Comparison of ENCODE assay signal across 8 cellular contexts in the genomic region with DNA sequence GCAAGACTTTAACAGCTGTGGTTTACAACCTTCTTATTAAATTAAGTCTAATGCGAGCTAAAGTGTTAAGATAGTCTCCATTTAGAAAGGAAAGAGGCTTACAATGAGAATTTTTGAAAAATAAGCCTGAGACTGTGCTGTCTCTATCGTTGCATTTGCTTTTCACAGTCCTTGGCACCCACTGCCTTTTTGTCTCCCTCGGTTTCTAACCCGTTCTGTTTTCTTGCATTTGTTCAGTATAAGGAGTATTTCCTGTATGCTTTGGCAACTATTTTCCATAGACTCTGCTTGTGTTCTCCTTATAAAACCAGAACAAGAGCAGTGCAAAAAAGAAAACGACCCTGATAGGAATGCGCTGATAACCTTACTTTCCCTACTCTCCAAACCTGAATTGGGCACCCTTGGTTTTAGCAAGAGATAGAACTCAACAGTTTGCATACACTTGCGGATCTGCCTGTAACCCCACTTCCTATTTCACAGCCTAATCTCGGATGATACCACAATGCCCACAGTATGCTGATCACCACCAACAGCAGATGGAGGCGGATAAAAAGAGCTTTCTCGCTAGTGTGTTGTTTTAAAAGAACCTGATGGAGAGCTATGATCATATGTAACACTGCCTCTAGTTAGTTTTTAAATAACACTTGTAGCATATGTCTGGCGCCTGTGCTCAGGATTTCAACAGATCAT. TPM values are rescaled to one million over a fixed set of nuclear protein-coding genes. Genes with fewer than 3 reads are reported as not detected.
DNase-seq lines count a peak whose midpoint lies in the region; ATAC-seq and TF ChIP-seq lines count a peak whose summit lies in the region.

No MANE protein-coding gene starts in this region.

- no peaks in the 10 kb centered on the region for H3K9me3 Mint-ChIP-seq in activated T-cell treated with anti-CD3 and anti-CD28 coated beads, Interleukin-2, amount 50 U/mL, for 24 hours

- H3K27me3 ChIP-seq in AG04450 (ENCODE audit: control insufficient read depth, insufficient read depth, low read length), result no peaks in the 10 kb centered on the region

- peaks cover 1% of the 10 kb centered on the region for H3K36me3 Mint-ChIP-seq in activated T-cell treated with anti-CD3 and anti-CD28 coated beads, Interleukin-2, amount 50 U/mL, for 24 hours (ENCODE audit: low read depth)

- peak overlapping the region; percentile 18 for H3K27ac Mint-ChIP-seq in activated T-cell treated with anti-CD3 and anti-CD28 coated beads, Interleukin-2, amount 50 U/mL, for 24 hours

- H3K9me3 ChIP-seq in AG04450 (ENCODE audit: control insufficient read depth, insufficient read depth, low read length), result peaks cover 3% of the 10 kb centered on the region; the same call in 1 of the 2 replicates

- 0 out of 2 replicates have a peak, but pooled peaks have one; percentile 2 for TF ChIP-seq CTCF in AG04450 (IDR thresholded peaks at IDR 0.05; ENCODE audit: low read depth, low read length)

- in situ Hi-C loops in KBM-7 (cut with MboI; ENCODE audit: low pct_unique_long_range_greater_than_20kb, low sequenced_read_pairs), result no loop called here

- POLR2A ChIA-PET in AG04450 (lab: Yijun Ruan, JAX), result interaction anchor here (0.6 to 1.6 kb wide), 5 partner anchors 15 to 68 kb away, joined by 3 to 7 read pairs (median 3); no protein-coding TSS in a partner anchor

- peak overlapping the region; percentile 85 for H3K4me3 Mint-ChIP-seq in activated T-cell treated with anti-CD3 and anti-CD28 coated beads, Interleukin-2, amount 50 U/mL, for 24 hours

- peak; percentile 36 for ATAC-seq in GM18511 (IDR thresholded peaks at IDR 0.05; ENCODE audit: unreplicated experiment)

- H3K4me1 Mint-ChIP-seq in activated T-cell treated with anti-CD3 and anti-CD28 coated beads, Interleukin-2, amount 50 U/mL, for 24 hours (ENCODE audit: low read depth), result peaks cover 39% of the 10 kb centered on the region

- H3K4me3 ChIP-seq in AG04450 (ENCODE audit: low read depth, low read length), result peak overlapping the region; percentile 83

- DNase-seq in AG04450 (ENCODE audit: low read depth, low spot score), result no peak
- peak; percentile 74 for DNase-seq in KBM-7
- DNase-seq in activated T-cell treated with anti-CD3 and anti-CD28 coated beads, Interleukin-2, amount 50 U/mL, for 24 hours, result no peak
- peak; percentile 13 for DNase-seq in glomerular visceral epithelial cell (ENCODE audit: extremely low spot score)
- DNase-seq in stimulated activated CD8-positive, alpha-beta memory T cell treated with anti-CD3 and anti-CD28 coated beads, Interleukin-4, amount 100 ng/mL, for 4 hours (ENCODE audit: low read depth in 2 of 2, low spot score in 1 of 2), result peak; percentile 5
- DNase-seq in HCEC 1CT, result no peak
- DNase-seq in NCI-H524 treated with DMSO at 0.1 percent for 48 hours (lab: John Stamatoyannopoulos, UW), result no peak

- H3K27ac ChIP-seq in AG04450 (ENCODE audit: low read depth, low read length), result peak overlapping the region; percentile 91

- CTCF ChIA-PET in AG04450 (lab: Charles Lee), result interaction anchor here (0.9 to 3.1 kb wide), 2 partner anchors 13 to 68 kb away, joined by 3 to 19 read pairs; no protein-coding TSS in a partner anchor

- H3K27me3 Mint-ChIP-seq in activated T-cell treated with anti-CD3 and anti-CD28 coated beads, Interleukin-2, amount 50 U/mL, for 24 hours, result no peaks in the 10 kb centered on the region

RNA-seq across cellular contexts. Expression of a gene that starts 1.5 kb away (rescaled TPM):
- polyA plus RNA-seq in AG04450 (2011; rRNA removed), result 19.2 and 26.3 TPM in 2 replicates
- polyA minus RNA-seq in AG04450 (2011; rRNA and poly(A)+ RNA removed), result 22.5 and 41.6 TPM in 2 replicates

Comparison
In these comparisons a context has a peak if more than half of its experiments do, and no peak if none do; other contexts are left out.
1. DNase-seq: peak in KBM-7 (single experiment), glomerular visceral epithelial cell (single experiment) and stimulated activated CD8-positive, alpha-beta memory T cell treated with anti-CD3 and anti-CD28 coated beads, Interleukin-4, amount 100 ng/mL, for 4 hours (2 of 2); none in AG04450 (single experiment), activated T-cell treated with anti-CD3 and anti-CD28 coated beads, Interleukin-2, amount 50 U/mL, for 24 hours (single experiment), HCEC 1CT (single experiment) and NCI-H524 treated with DMSO at 0.1 percent for 48 hours (single experiment).